ENCODE assay signal across 11 cellular contexts in the genomic region with DNA sequence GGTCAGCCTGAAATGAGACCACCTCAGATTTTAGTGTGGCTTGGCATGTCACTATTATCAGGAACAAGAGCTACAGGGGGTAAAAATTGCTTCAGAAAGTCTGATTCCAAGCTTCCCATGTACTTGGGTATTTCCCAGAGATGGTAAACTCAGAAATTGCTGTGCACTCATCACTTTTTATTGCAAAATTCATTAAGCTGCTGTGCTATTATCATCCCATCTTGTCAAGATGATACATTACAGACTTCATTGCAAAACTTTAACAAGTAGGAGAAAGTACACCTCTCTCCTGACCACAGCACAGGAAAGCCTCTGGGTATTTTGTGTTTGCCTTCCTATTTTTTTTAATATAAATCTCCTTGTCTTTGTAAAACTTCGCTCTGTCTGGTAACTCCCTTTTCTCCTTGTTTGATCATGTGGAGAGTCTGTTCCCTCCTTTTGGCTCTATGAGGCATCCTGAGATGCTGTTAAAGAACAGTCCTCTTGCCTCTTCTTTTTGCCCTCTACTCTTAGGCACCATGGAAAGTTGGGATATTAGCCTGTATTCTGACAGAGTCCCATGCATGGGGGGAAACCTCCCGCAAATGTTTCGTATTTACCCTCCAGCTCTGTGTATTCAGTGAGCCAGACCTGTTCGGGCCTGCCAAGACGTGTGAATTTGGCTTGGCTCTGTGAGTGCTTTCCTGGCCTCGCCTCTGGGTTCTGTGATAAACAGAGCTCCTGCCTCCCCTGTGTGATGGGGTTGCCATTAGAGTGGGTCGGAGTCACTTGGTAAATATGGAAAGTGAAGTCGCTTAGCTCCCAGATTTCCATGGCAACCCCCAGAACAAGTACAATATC.
DNase-seq lines count a peak whose midpoint lies in the region; ATAC-seq and TF ChIP-seq lines count a peak whose summit lies in the region.
"Had no signal": no experiment of that assay in that cellular context is flagged by ENCODE, and none has a peak within 500 bp of the region (broad histone marks: within the 10 kb centered on the region; RNA-seq: fewer than 3 reads in every experiment).

No MANE protein-coding gene starts in this region.

- H3K9me3 ChIP-seq in heart right ventricle, result no peaks in the 10 kb centered on the region
- H3K9me3 ChIP-seq: tibial nerve had no signal

- WGBS in heart right ventricle, 2 donors, result 36 to 49% methylated on average over 8 of the region's 8 CpGs

- peak; percentile 36; the same call in 2 of the 3 replicates for ATAC-seq in SK-N-SH treated with all-trans-retinoic acid at 6 μM for 48 hours
- ATAC-seq in heart right ventricle, result peak; percentile 85 to 93 (median 88)
- no peak for ATAC-seq in HG02588 (IDR thresholded peaks at IDR 0.05; ENCODE audit: unreplicated experiment)
- ATAC-seq in left colon, result no peak

- peak overlapping the region in 9 of 10 donors; percentile 1 to 79 (median 57) for H3K27ac ChIP-seq in heart right ventricle

- TF ChIP-seq CTCF in heart right ventricle (IDR thresholded peaks at IDR 0.05), result no peak

- intact Hi-C loops in heart right ventricle (cut with DNase I) (no loop called here), left colon (cut with DNase I, micrococcal nuclease) (no loop called here)

- H3K36me3 ChIP-seq in heart right ventricle, result peaks cover 0 to 27% (median 6%) of the 10 kb centered on the region in 9 donors

- peaks cover 6 to 80% (median 41%) of the 10 kb centered on the region in 9 donors for H3K4me1 ChIP-seq in heart right ventricle

- DNase-seq in NCI-H1105 treated with DMSO at 0.1 percent for 48 hours (lab: John Stamatoyannopoulos, UW) (peak; percentile 83), heart right ventricle (peak; percentile 52 to 79), stromal cell of bone marrow (ENCODE audit: low read depth) (peak; percentile 69), SKM-1 treated with dmso at 0.1 percent for 144 hours (lab: John Stamatoyannopoulos, UW; ENCODE audit: unreplicated experiment) (no peak), left colon (no peak)
- no peak for DNase-seq in activated CD8-positive, alpha-beta memory T cell treated with anti-CD3 and anti-CD28 coated beads, Interleukin-2, amount 50 U/mL, for 4 hours
- DNase-seq: effector memory CD4-positive, alpha-beta T cell; Kasumi-1 had no signal

- no peak overlapping the region for H3K4me3 ChIP-seq in heart right ventricle
- H3K4me3 ChIP-seq: tibial nerve had no signal

- no peaks in the 10 kb centered on the region for H3K27me3 ChIP-seq in heart right ventricle
- H3K27me3 ChIP-seq: tibial nerve had no signal

TF ChIP-seq in SK-N-SH treated with all-trans-retinoic acid at 6 μM for 48 hours, 23 proteins besides CTCF, POLR2A, EP300 and RAD21:
- TF ChIP-seq ARNTL (CRISPR knock-in tag; IDR thresholded peaks at IDR 0.05; ENCODE audit: borderline replicate concordance, low read depth) (no peak), ISL1 (CRISPR knock-in tag; IDR thresholded peaks at IDR 0.05) (peak; percentile 56)

Comparison
In these comparisons a context has a peak if more than half of its experiments do, and no peak if none do; other contexts are left out.
1. DNase-seq: peak in NCI-H1105 treated with DMSO at 0.1 percent for 48 hours (single experiment), heart right ventricle (2 of 2) and stromal cell of bone marrow (single experiment); none in SKM-1 treated with dmso at 0.1 percent for 144 hours (single experiment), activated CD8-positive, alpha-beta memory T cell treated with anti-CD3 and anti-CD28 coated beads, Interleukin-2, amount 50 U/mL, for 4 hours (single experiment) and left colon (0 of 2).
2. ATAC-seq: peak in SK-N-SH treated with all-trans-retinoic acid at 6 μM for 48 hours (single experiment) and heart right ventricle (8 of 8); none in HG02588 (single experiment) and left colon (single experiment).